In genomic region chr6:43021270-43022047, GRCh38 we compare ENCODE assay signal across 1 cellular context.
TF ChIP-seq lines count a peak whose summit lies in the region.

RRP36 (plus strand) TSS chr6:43021623; CDS start chr6:43021655, 32 bp downstream.

TF ChIP-seq in HepG2, 621 proteins besides CTCF, POLR2A, EP300 and RAD21 (continued from another document and continues in another):
- TF ChIP-seq PRDM10 (CRISPR knock-in tag; IDR thresholded peaks at IDR 0.05; ENCODE audit: low read depth) (no peak), RFXANK (CRISPR knock-in tag; IDR thresholded peaks at IDR 0.05) (no peak), TRIM24 (CRISPR knock-in tag; IDR thresholded peaks at IDR 0.05) (no peak), NR2C2 (CRISPR knock-in tag; IDR thresholded peaks at IDR 0.05; ENCODE audit: borderline replicate concordance) (peak; percentile 39; the same call in 1 of the 2 replicates), FOXJ3 (CRISPR knock-in tag; IDR thresholded peaks at IDR 0.05; ENCODE audit: borderline replicate concordance) (peak; percentile 40; the same call in 1 of the 2 replicates), TBP (CRISPR knock-in tag; IDR thresholded peaks at IDR 0.05) (0 out of 2 replicates have a peak, but pooled peaks have one; percentile 60), GATA4 (IDR thresholded peaks at IDR 0.05; ENCODE audit: borderline replicate concordance, low read depth) (peak; percentile 37; the same call in 1 of the 2 replicates), MTF2 (CRISPR knock-in tag; IDR thresholded peaks at IDR 0.05; ENCODE audit: borderline replicate concordance) (no peak), ZNF768 (CRISPR knock-in tag; IDR thresholded peaks at IDR 0.05) (peak; percentile 56; the same call in 1 of the 2 replicates), KDM6A (CRISPR knock-in tag; IDR thresholded peaks at IDR 0.05; ENCODE audit: low read depth) (no peak), HNF4A (CRISPR knock-in tag; IDR thresholded peaks at IDR 0.05) (peak; percentile 24; the same call in 1 of the 2 replicates), CREB3 (CRISPR knock-in tag; IDR thresholded peaks at IDR 0.05) (peak; percentile 27; the same call in 1 of the 2 replicates), ZNF260 (CRISPR knock-in tag; IDR thresholded peaks at IDR 0.05; ENCODE audit: borderline replicate concordance, low read depth) (no peak), ETV6 (CRISPR knock-in tag; conservative IDR thresholded peaks at IDR 0.05) (no peak; the same call in 1 of the 2 replicates), KAT7 (CRISPR knock-in tag; IDR thresholded peaks at IDR 0.05; ENCODE audit: borderline replicate concordance) (no peak), MATR3 (CRISPR knock-in tag; IDR thresholded peaks at IDR 0.05) (no peak), KDM4B (CRISPR knock-in tag; IDR thresholded peaks at IDR 0.05) (0 out of 2 replicates have a peak, but pooled peaks have one; percentile 34), ZBTB20 (CRISPR knock-in tag; IDR thresholded peaks at IDR 0.05; ENCODE audit: borderline replicate concordance, low read depth) (no peak), SRY (CRISPR knock-in tag; IDR thresholded peaks at IDR 0.05) (peak; percentile 68), FOSL2 (CRISPR knock-in tag; IDR thresholded peaks at IDR 0.05) (no peak), RXRA (CRISPR knock-in tag; IDR thresholded peaks at IDR 0.05) (no peak; the same call in 1 of the 2 replicates), PRPF4 (IDR thresholded peaks at IDR 0.05; ENCODE audit: low read depth, low read length, poor library complexity, severe bottlenecking) (no peak), KDM5B (CRISPR knock-in tag; IDR thresholded peaks at IDR 0.05; ENCODE audit: borderline replicate concordance) (peak; percentile 90), ZNF710 (CRISPR knock-in tag; IDR thresholded peaks at IDR 0.05; ENCODE audit: borderline replicate concordance) (0 out of 2 replicates have a peak, but pooled peaks have one; percentile 39), ZNF121 (CRISPR knock-in tag; IDR thresholded peaks at IDR 0.05) (no peak), SPEN (CRISPR knock-in tag; IDR thresholded peaks at IDR 0.05; ENCODE audit: low read depth) (peak; percentile 88), PCBP2 (optimal IDR thresholded peaks at IDR 0.05; ENCODE audit: low read depth, low read length, poor library complexity, severe bottlenecking) (no peak), ZNF83 (CRISPR knock-in tag; IDR thresholded peaks at IDR 0.05; ENCODE audit: borderline replicate concordance) (no peak), MXD3 (CRISPR knock-in tag; IDR thresholded peaks at IDR 0.05) (no peak), ZNF264 (CRISPR knock-in tag; IDR thresholded peaks at IDR 0.05) (no peak), GTF3A (CRISPR knock-in tag; conservative IDR thresholded peaks at IDR 0.05) (no peak), TP53 (CRISPR knock-in tag; conservative IDR thresholded peaks at IDR 0.05) (peak; percentile 64; the same call in 1 of the 2 replicates), SKI (IDR thresholded peaks at IDR 0.05; ENCODE audit: partially characterized antibody) (peak; percentile 20), IKZF5 (CRISPR knock-in tag; IDR thresholded peaks at IDR 0.05) (no peak), TFAP4 (IDR thresholded peaks at IDR 0.05; ENCODE audit: borderline replicate concordance, low read depth) (peak; percentile 88; the same call in 1 of the 2 replicates), BCLAF1 (IDR thresholded peaks at IDR 0.05) (no peak), NCOA2 (CRISPR knock-in tag; IDR thresholded peaks at IDR 0.05) (no peak; the same call in 1 of the 2 replicates), ARID3A (IDR thresholded peaks at IDR 0.05; ENCODE audit: low read depth, low read length) (no peak), NFYC (CRISPR knock-in tag; IDR thresholded peaks at IDR 0.05) (peak; percentile 32; the same call in 1 of the 2 replicates), ZNF12 (CRISPR knock-in tag; IDR thresholded peaks at IDR 0.05) (no peak), ZSCAN22 (CRISPR knock-in tag; IDR thresholded peaks at IDR 0.05) (no peak), TBX2 (CRISPR knock-in tag; IDR thresholded peaks at IDR 0.05; ENCODE audit: borderline replicate concordance) (no peak; the same call in 1 of the 2 replicates), ZNF839 (CRISPR knock-in tag; IDR thresholded peaks at IDR 0.05; ENCODE audit: borderline replicate concordance) (no peak)
